Comparison of ENCODE assay signal across 13 cellular contexts in genomic region chr17:75590314-75590761, GRCh38. TPM values are rescaled to one million over a fixed set of nuclear protein-coding genes. Genes with fewer than 3 reads are reported as not detected.
A peak's percentile ranks its signal among the peaks of the same experiment; 100 is the strongest.
DNase-seq lines count a peak whose midpoint lies in the region; ATAC-seq, FAIRE-seq and TF ChIP-seq lines count a peak whose summit lies in the region.
"Had no signal": no experiment of that assay in that cellular context is flagged by ENCODE, and none has a peak within 500 bp of the region (broad histone marks: within the 10 kb centered on the region; RNA-seq: fewer than 3 reads in every experiment).

No MANE protein-coding gene starts in this region.

- ATAC-seq in WTC11, result no peak
- no peak for ATAC-seq in memory B cell (ENCODE audit: low read depth)
- no peak for ATAC-seq in HG03039 (IDR thresholded peaks at IDR 0.05; ENCODE audit: unreplicated experiment)
- ATAC-seq: GM12878 had no signal

- peak overlapping the region; percentile 95 for H3K27ac ChIP-seq in left ventricle myocardium inferior (replicated peaks)

- POLR2A ChIA-PET in WTC11 (lab: Charles Lee), result no interaction called here

- H3K4me1 Mint-ChIP-seq in WTC11 (peaks cover 5% of the 10 kb centered on the region), memory B cell (peaks cover 10% of the 10 kb centered on the region)

- H3K4me3 ChIP-seq in left ventricle myocardium inferior, result peak overlapping the region; percentile 77

- H3K27me3 Mint-ChIP-seq in WTC11 (ENCODE audit: low read depth) (peaks cover 25% of the 10 kb centered on the region), memory B cell (no peaks in the 10 kb centered on the region)

- DNase-seq in left ventricle myocardium inferior (no peak), cardiac septum (ENCODE audit: low spot score) (no peak), WTC11 (ENCODE audit: low spot score) (no peak), memory B cell (ENCODE audit: low spot score in 2 of 2) (no peak), urothelium cell line (ENCODE audit: low spot score) (no peak), COR-L47 (lab: John Stamatoyannopoulos, UW) (no peak), middle frontal gyrus (ENCODE audit: extremely low spot score, low spot score) (no peak)
- DNase-seq: BE2C, mesenchymal stem cell, NCI-H2171 had no signal

- FAIRE-seq in urothelium cell line (lab: Jason Lieb, UNC), result peak; percentile 32
- FAIRE-seq: GM12878 had no signal

- intact Hi-C loops in left ventricle myocardium inferior (cut with micrococcal nuclease) (no loop called here), cardiac septum (cut with DNase I) (no loop called here)

- no peak for TF ChIP-seq CTCF in left ventricle myocardium inferior (IDR thresholded peaks at IDR 0.05; ENCODE audit: borderline replicate concordance)
- TF ChIP-seq CTCF in WTC11 (IDR thresholded peaks at IDR 0.05), result no peak

- H3K36me3 Mint-ChIP-seq in WTC11 (peaks cover 3% of the 10 kb centered on the region; the same call in 1 of the 2 replicates), memory B cell (no peaks in the 10 kb centered on the region)

- no peaks in the 10 kb centered on the region for H3K27me3 ChIP-seq in left ventricle myocardium inferior (ENCODE audit: low read depth)
- H3K27me3 ChIP-seq: BE2C, tibial nerve had no signal

- H3K4me3 Mint-ChIP-seq in WTC11, result peak overlapping the region; percentile 18; the same call in 1 of the 2 replicates
- peak overlapping the region; percentile 29 for H3K4me3 Mint-ChIP-seq in memory B cell

- CTCF ChIA-PET in WTC11 (lab: Charles Lee), result interaction anchor here (0.6 to 8.9 kb wide), 15 partner anchors 11 to 519 kb away, joined by 3 to 61 read pairs (median 4); partner anchors contain the start of genes LLGL2, MIF4GD, SMIM5 and TSEN54

- no peaks in the 10 kb centered on the region for H3K9me3 ChIP-seq in left ventricle myocardium inferior (replicated peaks)
- H3K9me3 ChIP-seq: BE2C, tibial nerve had no signal

- no peaks in the 10 kb centered on the region for H3K36me3 ChIP-seq in left ventricle myocardium inferior
- H3K36me3 ChIP-seq: BE2C had no signal

- no peak overlapping the region for H3K27ac Mint-ChIP-seq in WTC11
- no peak overlapping the region for H3K27ac Mint-ChIP-seq in memory B cell

- H3K4me1 ChIP-seq in left ventricle myocardium inferior, result peaks cover 35% of the 10 kb centered on the region
- H3K4me1 ChIP-seq: BE2C had no signal

- H3K9me3 Mint-ChIP-seq in WTC11 (peaks cover 8% of the 10 kb centered on the region), memory B cell (no peaks in the 10 kb centered on the region)

TF ChIP-seq in WTC11, 78 proteins besides CTCF, POLR2A, EP300 and RAD21:
- TF ChIP-seq ZNF263 (CRISPR knock-in tag; IDR thresholded peaks at IDR 0.05; ENCODE audit: low read depth), result no peak
- TF ChIP-seq GTF2I (CRISPR knock-in tag; conservative IDR thresholded peaks at IDR 0.05), result no peak
- 0 out of 2 replicates have a peak, but pooled peaks have one; percentile 16 for TF ChIP-seq NR2C2 (CRISPR knock-in tag; IDR thresholded peaks at IDR 0.05)

RNA-seq across cellular contexts. Expression of gene MYO15B, which starts 2.7 kb away (rescaled TPM):
- total RNA-seq in left ventricle myocardium inferior (43.0 TPM), cardiac septum (62.8 TPM), WTC11 (2021) (35.6 to 51.1 TPM (median 51.0 TPM) in 3 replicates)

RNA-seq across cellular contexts. Expression of gene SMIM5, which starts 42.9 kb away (rescaled TPM):
- total RNA-seq in left ventricle myocardium inferior (14.0 TPM), cardiac septum (1.7 TPM), WTC11 (2021) (0.05 TPM in 1 of 3 replicates, not detected in the others)
- total RNA-seq: GM12878 had no signal
